Comparison of ENCODE assay signal across 8 cellular contexts in genomic region chr1:27671964-27672749, GRCh38. TPM values are rescaled to one million over a fixed set of nuclear protein-coding genes. Genes with fewer than 3 reads are reported as not detected.
DNase-seq lines count a peak whose midpoint lies in the region; ATAC-seq lines count a peak whose summit lies in the region.

Gene IFI6 (minus strand): TSS chr1:27672192. CDS start chr1:27669314, 2,878 bp downstream.

- peak within 1 kb of the TSS; percentile 33 for H2BK5ac ChIP-seq in mesenchymal stem cell (ENCODE audit: low read depth, low read length, poor library complexity, severe bottlenecking)

- peaks cover 41% of the 10 kb centered on the region for H3K4me1 ChIP-seq in CD4-positive, alpha-beta memory T cell (ENCODE audit: insufficient read depth, low read length)
- peaks cover 8% of the 10 kb centered on the region for H3K4me1 ChIP-seq in mesenchymal stem cell (ENCODE audit: control insufficient read depth, insufficient read depth, low read depth, low read length)

- H3K36me3 ChIP-seq in CD4-positive, alpha-beta memory T cell (ENCODE audit: insufficient read depth, low read length), result no peaks in the 10 kb centered on the region
- H3K36me3 ChIP-seq in mesenchymal stem cell (ENCODE audit: control insufficient read depth in 1 of 2, insufficient read depth in 2 of 2, low read depth in 1 of 2, low read length in 2 of 2), result peaks cover 0 to 18% of the 10 kb centered on the region in 2 experiments

- intact Hi-C loops in CD4-positive, alpha-beta memory T cell (cut with micrococcal nuclease), result loop anchor here (1.0 to 2.0 kb wide), 2 partner anchors 53 to 159 kb away; partner anchors contain the start of genes FAM76A and PPP1R8

- H3K4me3 Mint-ChIP-seq in CD4-positive, alpha-beta memory T cell, result peak within 1 kb of the TSS; percentile 91 to 99 (median 96)
- H3K4me3 Mint-ChIP-seq in effector memory CD8-positive, alpha-beta T cell, result peak within 1 kb of the TSS; percentile 85 to 92

- peak within 1 kb of the TSS; percentile 70 for H3K4me2 ChIP-seq in mesenchymal stem cell (ENCODE audit: low read length, poor library complexity, severe bottlenecking)

- H3K27me3 Mint-ChIP-seq in CD4-positive, alpha-beta memory T cell, result no peaks in the 10 kb centered on the region
- no peaks in the 10 kb centered on the region for H3K27me3 Mint-ChIP-seq in effector memory CD8-positive, alpha-beta T cell

- peak; percentile 82 to 92 (median 82) for DNase-seq in CD4-positive, alpha-beta memory T cell
- DNase-seq in HS-5 (ENCODE audit: low read depth) (peak; percentile 84), NK-92 (lab: John Stamatoyannopoulos, UW; ENCODE audit: unreplicated experiment) (peak; percentile 16), mesenchymal stem cell (peak; percentile 99)
- DNase-seq in activated CD8-positive, alpha-beta memory T cell treated with anti-CD3 and anti-CD28 coated beads for 24 hours, result peak; percentile 86
- peak; percentile 64 to 75 (median 64) for DNase-seq in effector memory CD8-positive, alpha-beta T cell
- DNase-seq in stimulated activated CD8-positive, alpha-beta memory T cell treated with anti-CD3 and anti-CD28 coated beads, Interleukin-12 subunit alpha, Interleukin-12 subunit beta, amount 100 ng/mL, for 4 hours (ENCODE audit: low read depth), result peak; percentile 54

- peak within 1 kb of the TSS in 1 of 2 experiments; percentile 65 for H2BK12ac ChIP-seq in mesenchymal stem cell (ENCODE audit: low read length in 2 of 2)

- peak within 1 kb of the TSS; percentile 63 to 65 for H3K4me3 ChIP-seq in CD4-positive, alpha-beta memory T cell (ENCODE audit: low read length in 2 of 2)
- peak within 1 kb of the TSS; percentile 49 to 94 for H3K4me3 ChIP-seq in mesenchymal stem cell (ENCODE audit: insufficient read depth in 1 of 2, low read depth in 1 of 2, low read length in 2 of 2)

- no peaks in the 10 kb centered on the region for H3K9me3 Mint-ChIP-seq in CD4-positive, alpha-beta memory T cell
- H3K9me3 Mint-ChIP-seq in effector memory CD8-positive, alpha-beta T cell, result no peaks in the 10 kb centered on the region

- ATAC-seq in GM19395 (IDR thresholded peaks at IDR 0.05; ENCODE audit: unreplicated experiment), result peak; percentile 90
- peak; percentile 89 for ATAC-seq in effector memory CD8-positive, alpha-beta T cell (replicated peaks)

- H3K9ac ChIP-seq in mesenchymal stem cell (ENCODE audit: low read length), result peak within 1 kb of the TSS; percentile 94

- under 1% methylated on average over 10 of the region's 10 CpGs for WGBS in mesenchymal stem cell

- H2AFZ ChIP-seq in mesenchymal stem cell (ENCODE audit: low read depth, low read length), result peak within 1 kb of the TSS; percentile 91

- H3K23ac ChIP-seq in mesenchymal stem cell (ENCODE audit: low read length in 2 of 2), result no peak within 1 kb of the TSS

- peaks cover 4 to 7% of the 10 kb centered on the region in 2 donors for H3K36me3 Mint-ChIP-seq in CD4-positive, alpha-beta memory T cell
- H3K36me3 Mint-ChIP-seq in effector memory CD8-positive, alpha-beta T cell (ENCODE audit: insufficient read depth), result peaks cover 6% of the 10 kb centered on the region

- H3K79me1 ChIP-seq in mesenchymal stem cell (replicated peaks; ENCODE audit: low read length, poor library complexity, severe bottlenecking), result no peaks in the 10 kb centered on the region

- peak within 1 kb of the TSS; percentile 53 for H4K8ac ChIP-seq in mesenchymal stem cell (ENCODE audit: low read length)

- peak within 1 kb of the TSS; percentile 90 to 99 (median 97) for H3K27ac Mint-ChIP-seq in CD4-positive, alpha-beta memory T cell
- peak within 1 kb of the TSS; percentile 93 to 97 for H3K27ac Mint-ChIP-seq in effector memory CD8-positive, alpha-beta T cell

- H3K4me1 Mint-ChIP-seq in CD4-positive, alpha-beta memory T cell, result peaks cover 24 to 40% (median 33%) of the 10 kb centered on the region in 4 donors
- peaks cover 22 to 33% of the 10 kb centered on the region in 2 donors for H3K4me1 Mint-ChIP-seq in effector memory CD8-positive, alpha-beta T cell (ENCODE audit: low read depth in 2 of 2)

- no peak within 1 kb of the TSS for H3K14ac ChIP-seq in mesenchymal stem cell (ENCODE audit: low read length in 2 of 2)

- H2BK15ac ChIP-seq in mesenchymal stem cell (ENCODE audit: low read depth, poor library complexity, severe bottlenecking), result no peak within 1 kb of the TSS

- CTCF ChIA-PET in CD4-positive, alpha-beta memory T cell (lab: Charles Lee; ENCODE audit: partially characterized antibody), result interaction anchor here (0.6 to 13.1 kb wide), 15 partner anchors 10 to 483 kb away, joined by 3 to 550 read pairs (median 3); partner anchors contain the start of genes AHDC1, FAM76A and STX12

- no peaks in the 10 kb centered on the region for H3K9me3 ChIP-seq in CD4-positive, alpha-beta memory T cell (ENCODE audit: control insufficient read depth in 1 of 2, low read length in 2 of 2)
- H3K9me3 ChIP-seq in mesenchymal stem cell (ENCODE audit: control insufficient read depth, low read length), result no peaks in the 10 kb centered on the region

- peak within 1 kb of the TSS; percentile 18 for H4K91ac ChIP-seq in mesenchymal stem cell (ENCODE audit: low read length)

- POLR2A ChIA-PET in CD4-positive, alpha-beta memory T cell (lab: Charles Lee; ENCODE audit: partially characterized antibody), result interaction anchor here (0.9 to 3.9 kb wide), 18 partner anchors 10 to 339 kb away, joined by 3 to 26 read pairs (median 5); partner anchors contain the start of genes AHDC1, FAM76A, PPP1R8 and STX12

- H3K27ac ChIP-seq in CD4-positive, alpha-beta memory T cell (ENCODE audit: low read depth, low read length), result peak within 1 kb of the TSS; percentile 85
- peak within 1 kb of the TSS; percentile 80 for H3K27ac ChIP-seq in mesenchymal stem cell (ENCODE audit: low read length, poor library complexity, severe bottlenecking)

- H3K27me3 ChIP-seq in CD4-positive, alpha-beta memory T cell (ENCODE audit: insufficient read depth, low read length), result no peaks in the 10 kb centered on the region
- H3K27me3 ChIP-seq in mesenchymal stem cell (ENCODE audit: control insufficient read depth in 1 of 2, insufficient read depth in 1 of 2, low read length in 2 of 2), result no peaks in the 10 kb centered on the region

- peak within 1 kb of the TSS; percentile 50 to 79 for H3K18ac ChIP-seq in mesenchymal stem cell (ENCODE audit: low read depth in 1 of 2, low read length in 2 of 2)

- H3K4ac ChIP-seq in mesenchymal stem cell (ENCODE audit: low read depth in 1 of 2, low read length in 2 of 2), result peak within 1 kb of the TSS; percentile 46 to 47

- no peak within 1 kb of the TSS for H2BK120ac ChIP-seq in mesenchymal stem cell (ENCODE audit: low read depth, low read length)

- H2AK5ac ChIP-seq in mesenchymal stem cell (ENCODE audit: low read length, severe bottlenecking), result peak within 1 kb of the TSS; percentile 85

RNA-seq across cellular contexts. Expression of gene IFI6, which starts in this region (rescaled TPM):
- 10 to 100 TPM; 23.0 to 24.9 TPM for total RNA-seq in CD4-positive, alpha-beta memory T cell
- 100 to 1,000 TPM in 1 of 2 donors, 10 to 100 TPM in 1; 61.6 to 139 TPM for polyA plus RNA-seq in CD4-positive, alpha-beta memory T cell
- polyA plus RNA-seq in mesenchymal stem cell (2013, experiment 1 of 2), result 52.5 TPM
- polyA plus RNA-seq in mesenchymal stem cell (2013, experiment 2 of 2), result 54.3 TPM

Comparison
In these comparisons a context has a peak if more than half of its experiments do, and no peak if none do; other contexts are left out.
1. Peak in every context shown above with its lines: DNase-seq, ATAC-seq, H3K4me3 ChIP-seq and H3K27ac ChIP-seq.
2. DNase-seq: peak in every context shown above with its lines; median percentile 99 in mesenchymal stem cell; 86 in activated CD8-positive, alpha-beta memory T cell treated with anti-CD3 and anti-CD28 coated beads for 24 hours; 84 in HS-5; 82 in CD4-positive, alpha-beta memory T cell; 64 in effector memory CD8-positive, alpha-beta T cell; 54 in stimulated activated CD8-positive, alpha-beta memory T cell treated with anti-CD3 and anti-CD28 coated beads, Interleukin-12 subunit alpha, Interleukin-12 subunit beta, amount 100 ng/mL, for 4 hours; 16 in NK-92.